Comparison of ENCODE assay signal across 8 cellular contexts in the genomic region with DNA sequence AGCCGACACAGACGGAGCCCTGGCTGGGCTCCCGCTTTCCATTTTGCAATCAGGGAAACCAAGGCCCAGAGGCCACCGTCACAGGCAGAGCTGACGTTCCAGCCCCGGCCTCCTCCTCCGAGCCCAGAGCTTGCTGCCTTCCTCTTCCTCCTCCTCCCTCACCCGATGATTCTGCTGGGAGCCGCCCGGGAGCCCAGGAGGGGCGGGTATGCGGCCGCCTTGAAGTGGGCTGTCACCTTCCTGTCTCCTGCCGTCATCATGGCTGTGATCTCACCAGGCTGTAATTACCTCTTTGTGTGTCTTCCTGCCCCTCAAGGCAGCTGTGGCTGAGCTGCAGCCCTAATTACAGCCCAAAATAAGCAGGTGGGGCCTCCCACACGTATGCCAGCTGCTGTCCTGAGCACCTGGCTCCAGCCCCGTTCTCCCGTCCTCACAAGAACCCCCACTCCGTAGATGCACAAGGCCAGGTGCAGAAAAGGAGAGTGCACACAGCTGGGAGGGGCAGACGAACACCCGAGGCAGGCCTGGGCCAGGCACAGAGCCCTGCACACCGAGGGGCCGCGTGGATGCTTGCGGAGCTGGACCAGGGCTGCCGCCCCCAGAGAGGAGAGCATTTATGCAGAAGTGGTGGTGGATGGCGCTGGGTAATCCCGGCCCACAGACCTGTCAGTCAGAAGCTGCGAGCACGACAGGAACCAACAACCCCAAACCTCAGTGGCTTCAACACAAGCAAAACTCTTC. TPM values are rescaled to one million over a fixed set of nuclear protein-coding genes. Genes with fewer than 3 reads are reported as not detected.
A peak's percentile ranks its signal among the peaks of the same experiment; 100 is the strongest.
DNase-seq lines count a peak whose midpoint lies in the region; TF ChIP-seq lines count a peak whose summit lies in the region.

No MANE protein-coding gene starts in this region.

- H3K36me3 ChIP-seq in endocrine pancreas (ENCODE audit: control insufficient read depth, insufficient read depth, low read length): no peaks in the 10 kb centered on the region
- H3K36me3 ChIP-seq in uterus: no peaks in the 10 kb centered on the region

- TF ChIP-seq CTCF in GM10248 (IDR thresholded peaks at IDR 0.05; ENCODE audit: control extremely low read depth, extremely low read depth, low read depth, missing control alignments): no peak
- no peak for TF ChIP-seq CTCF in uterus (IDR thresholded peaks at IDR 0.05)

- H3K4me3 ChIP-seq in endocrine pancreas (ENCODE audit: control insufficient read depth, insufficient read depth, low read length) (no peak overlapping the region), uterus (no peak overlapping the region)

- DNase-seq in GM10248 (ENCODE audit: extremely low spot score) (peak; percentile 45), NCI-H345 (lab: John Stamatoyannopoulos, UW) (peak; percentile 97), nucleus accumbens (lab: John Stamatoyannopoulos, UW) (peak in 31 of 56 donors; percentile 19 to 85 (median 53)), uterus (no peak), posterior vena cava (ENCODE audit: low spot score) (no peak), hippocampal formation (lab: John Stamatoyannopoulos, UW) (no peak)
- DNase-seq in activated CD8-positive, alpha-beta memory T cell treated with anti-CD3 and anti-CD28 coated beads for 4 hours (ENCODE audit: low read depth in 2 of 2): peak; percentile 66 to 67

- H3K27me3 ChIP-seq in endocrine pancreas (ENCODE audit: control insufficient read depth, insufficient read depth, low read length) (no peaks in the 10 kb centered on the region), uterus (no peaks in the 10 kb centered on the region)

- POLR2A ChIA-PET in GM10248 (lab: Yijun Ruan, JAX): interaction anchor here (0.8 kb wide), 1 partner anchor 20 kb away, joined by 3 read pairs; no protein-coding TSS in a partner anchor

- no peaks in the 10 kb centered on the region for H3K9me3 ChIP-seq in endocrine pancreas (ENCODE audit: control insufficient read depth, low read length)
- H3K9me3 ChIP-seq in uterus: no peaks in the 10 kb centered on the region

- CTCF ChIA-PET in GM10248 (lab: Yijun Ruan, JAX): interaction anchor here (0.7 to 4.0 kb wide), 32 partner anchors 9 to 264 kb away, joined by 3 to 79 read pairs (median 4); partner anchors contain the start of genes C2CD4C, CDC34 and MADCAM1

- intact Hi-C loops in uterus (cut with DNase I; ENCODE audit: low total_unique reads) (no loop called here), posterior vena cava (cut with DNase I) (no loop called here)

- peak overlapping the region; percentile 40 to 41 for H3K27ac ChIP-seq in uterus

- TF ChIP-seq POLR2A in uterus (IDR thresholded peaks at IDR 0.05): no peak

- no peaks in the 10 kb centered on the region for H3K4me1 ChIP-seq in endocrine pancreas (ENCODE audit: control insufficient read depth, insufficient read depth, low read length)
- H3K4me1 ChIP-seq in uterus: peaks cover 0 to 7% of the 10 kb centered on the region in 2 donors

- H3K9ac ChIP-seq in endocrine pancreas (ENCODE audit: control insufficient read depth, insufficient read depth, low read length): peak overlapping the region; percentile 50

RNA-seq across cellular contexts. Expression of gene TPGS1, which starts 4.0 kb away (rescaled TPM):
- 10 to 100 TPM; 12.6 to 37.5 (median 29.9) TPM for total RNA-seq in uterus
- 10 to 100 TPM; 21.0 to 21.2 TPM for total RNA-seq in posterior vena cava

RNA-seq across cellular contexts. Expression of gene MADCAM1, which starts 15.0 kb away (rescaled TPM):
- 1 to 10 TPM in 1 of 4 donors, under 1 TPM in 1, not detected in 2; 0.34 to 2.7 TPM for total RNA-seq in uterus
- total RNA-seq in posterior vena cava: under 1 TPM in 1 of 2 donors, not detected in 1; 0.42 TPM

RNA-seq across cellular contexts. Expression of gene CDC34, which starts 20.3 kb away (rescaled TPM):
- 100 to 1,000 TPM in 2 of 4 donors, 10 to 100 TPM in 2; 44.4 to 459 (median 101) TPM for total RNA-seq in uterus
- 10 to 100 TPM; 41.1 to 45.8 TPM for total RNA-seq in posterior vena cava

RNA-seq across cellular contexts. Expression of gene GZMM, which starts 32.6 kb away (rescaled TPM):
- 1 to 10 TPM in 1 of 4 donors, under 1 TPM in 1, not detected in 2; 0.62 to 1.6 TPM for total RNA-seq in uterus
- under 1 TPM; 0.74 to 0.76 TPM for total RNA-seq in posterior vena cava

RNA-seq across cellular contexts. Expression of gene SHC2, which starts 50.4 kb away (rescaled TPM):
- total RNA-seq in uterus: 10 to 100 TPM in 2 of 4 donors, 1 to 10 TPM in 2; 2.9 to 43.6 (median 8.4) TPM
- 10 to 100 TPM; 21.0 to 21.9 TPM for total RNA-seq in posterior vena cava

Comparison
In these comparisons a context has a peak if more than half of its experiments do, and no peak if none do; other contexts are left out.
1. DNase-seq: peak in GM10248 (single experiment), NCI-H345 (single experiment), activated CD8-positive, alpha-beta memory T cell treated with anti-CD3 and anti-CD28 coated beads for 4 hours (2 of 2) and nucleus accumbens (31 of 56); none in uterus (0 of 2), posterior vena cava (single experiment) and hippocampal formation (0 of 2).